In genomic region chr5:107615173-107615856, GRCh38 we compare ENCODE assay signal across 1 cellular context.
TF ChIP-seq lines count a peak whose summit lies in the region.

No MANE protein-coding gene starts in this region.

TF ChIP-seq in IMR-90, 13 proteins besides CTCF, POLR2A, EP300 and RAD21:
- TF ChIP-seq MXI1 (IDR thresholded peaks at IDR 0.05; ENCODE audit: borderline replicate concordance, low read depth, low read length) (no peak), RCOR1 (IDR thresholded peaks at IDR 0.05; ENCODE audit: insufficient replicate concordance, low read length) (no peak), SMC3 (IDR thresholded peaks at IDR 0.05; ENCODE audit: low read depth, low read length) (no peak), CEBPB (IDR thresholded peaks at IDR 0.05; ENCODE audit: low read depth, low read length) (no peak), BHLHE40 (IDR thresholded peaks at IDR 0.05; ENCODE audit: low read depth, low read length) (no peak)
- TF ChIP-seq, protein P1, sequence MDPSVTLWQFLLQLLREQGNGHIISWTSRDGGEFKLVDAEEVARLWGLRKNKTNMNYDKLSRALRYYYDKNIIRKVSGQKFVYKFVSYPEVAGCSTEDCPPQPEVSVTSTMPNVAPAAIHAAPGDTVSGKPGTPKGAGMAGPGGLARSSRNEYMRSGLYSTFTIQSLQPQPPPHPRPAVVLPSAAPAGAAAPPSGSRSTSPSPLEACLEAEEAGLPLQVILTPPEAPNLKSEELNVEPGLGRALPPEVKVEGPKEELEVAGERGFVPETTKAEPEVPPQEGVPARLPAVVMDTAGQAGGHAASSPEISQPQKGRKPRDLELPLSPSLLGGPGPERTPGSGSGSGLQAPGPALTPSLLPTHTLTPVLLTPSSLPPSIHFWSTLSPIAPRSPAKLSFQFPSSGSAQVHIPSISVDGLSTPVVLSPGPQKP (IDR thresholded peaks at IDR 0.05; ENCODE audit: borderline replicate concordance, low read depth, low read length): no peak
